2 cellular contexts compared by ENCODE assay signal in genomic region chr20:5470943-5471342, GRCh38.
TF ChIP-seq lines count a peak whose summit lies in the region.

No MANE protein-coding gene starts in this region.

TF ChIP-seq in HepG2, 621 proteins besides CTCF, POLR2A, EP300 and RAD21:
- TF ChIP-seq MNT (IDR thresholded peaks at IDR 0.05) (peak; percentile 7; the same call in 1 of the 2 replicates), NFAT5 (CRISPR knock-in tag; IDR thresholded peaks at IDR 0.05) (no peak), ZNF770 (CRISPR knock-in tag; IDR thresholded peaks at IDR 0.05) (no peak)

TF ChIP-seq in K562, 482 proteins besides CTCF, POLR2A, EP300 and RAD21 (continued from another document):
- TF ChIP-seq PKNOX1 (IDR thresholded peaks at IDR 0.05) (peak; percentile 90), ZNF232 (CRISPR knock-in tag; IDR thresholded peaks at IDR 0.05) (no peak), PHF8 (IDR thresholded peaks at IDR 0.05; ENCODE audit: borderline replicate concordance, low read length) (peak; percentile 41; the same call in 1 of the 2 replicates), SP1 (CRISPR knock-in tag; IDR thresholded peaks at IDR 0.05) (0 out of 2 replicates have a peak, but pooled peaks have one; percentile 32), USF1 (CRISPR knock-in tag; IDR thresholded peaks at IDR 0.05) (peak; percentile 85), PBX2 (CRISPR knock-in tag; IDR thresholded peaks at IDR 0.05; ENCODE audit: low read depth) (no peak), PBX2 (tag; conservative IDR thresholded peaks at IDR 0.05; ENCODE audit: low read depth) (0 out of 2 replicates have a peak, but pooled peaks have one; percentile 30), RAD51 (IDR thresholded peaks at IDR 0.05; ENCODE audit: borderline replicate concordance, low read depth) (peak; percentile 77), IRF2 (CRISPR knock-in tag; IDR thresholded peaks at IDR 0.05) (no peak), USF2 (CRISPR knock-in tag; IDR thresholded peaks at IDR 0.05) (peak; percentile 87), NFYB (IDR thresholded peaks at IDR 0.05; ENCODE audit: extremely low read depth, insufficient read length) (peak; percentile 67), BRF2 (IDR thresholded peaks at IDR 0.05; ENCODE audit: borderline replicate concordance, insufficient read depth, insufficient read length) (no peak)
TF ChIP-seq in K562: peak in this region for 11.
